Comparison of ENCODE assay signal across 11 cellular contexts in the genomic region with DNA sequence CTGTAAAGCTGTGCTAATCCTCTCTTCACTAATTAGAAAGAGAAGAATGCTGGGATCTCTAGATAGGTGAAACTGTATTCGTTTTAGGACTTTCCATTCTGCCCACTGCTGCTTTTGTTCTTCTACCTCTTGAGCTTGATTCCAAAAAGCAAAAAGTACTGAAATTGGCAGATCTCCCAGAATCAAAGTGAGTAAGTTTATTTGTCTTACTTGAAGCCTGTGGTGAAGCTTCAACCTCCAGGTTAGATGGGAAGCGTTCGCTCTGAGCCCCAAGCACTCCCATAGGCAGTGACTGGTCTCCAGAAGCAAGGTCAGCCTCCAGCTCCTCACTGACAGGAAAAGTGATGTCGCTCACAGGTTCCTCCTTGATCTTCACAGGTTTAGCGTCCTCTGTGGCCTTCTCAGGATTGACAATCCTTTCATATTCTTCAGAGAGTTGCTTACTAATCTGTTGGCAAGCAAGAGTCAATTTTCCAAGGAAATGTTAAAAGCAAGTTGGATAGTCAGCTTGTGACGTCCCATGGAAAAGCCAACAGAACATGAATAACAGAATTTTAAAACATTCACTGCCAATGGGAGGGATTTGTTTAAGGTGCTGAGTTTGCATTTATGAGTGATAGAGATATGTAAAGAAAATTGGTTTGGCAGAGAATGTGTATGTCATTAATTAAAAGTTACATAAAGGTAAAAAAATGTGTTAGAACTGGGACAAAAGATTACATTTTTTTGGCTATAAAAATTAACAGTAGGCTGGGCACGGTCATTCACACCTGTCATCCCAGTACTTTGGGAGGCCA. TPM values are rescaled to one million over a fixed set of nuclear protein-coding genes. Genes with fewer than 3 reads are reported as not detected.
DNase-seq lines count a peak whose midpoint lies in the region; ATAC-seq and TF ChIP-seq lines count a peak whose summit lies in the region.
"Had no signal": no experiment of that assay in that cellular context is flagged by ENCODE, and none has a peak within 500 bp of the region (broad histone marks: within the 10 kb centered on the region; RNA-seq: fewer than 3 reads in every experiment).

No MANE protein-coding gene starts in this region.

- H3K4me3 Mint-ChIP-seq in H9, result no peak overlapping the region
- no peak overlapping the region for H3K4me3 Mint-ChIP-seq in immature natural killer cell

- peaks cover 10 to 14% of the 10 kb centered on the region in 2 experiments for H3K4me1 Mint-ChIP-seq in H9
- peaks cover 4 to 13% of the 10 kb centered on the region in 2 donors for H3K4me1 Mint-ChIP-seq in immature natural killer cell

- H3K18ac ChIP-seq in H9 (ENCODE audit: insufficient read length, low read depth, low read length), result no peak overlapping the region

- H3K27ac Mint-ChIP-seq in H9, result peak overlapping the region in 2 of 3 experiments; percentile 55 to 96; a peak in 3 of 7 replicates
- H3K27ac Mint-ChIP-seq in immature natural killer cell, result no peak overlapping the region

- no peak overlapping the region for H3K23ac ChIP-seq in H9 (ENCODE audit: insufficient read length, low read depth, low read length)

- no peak overlapping the region for H3K9ac ChIP-seq in H9 (ENCODE audit: extremely low read depth, insufficient read length, low read length)

- no peaks in the 10 kb centered on the region for H3K27me3 Mint-ChIP-seq in H9 (ENCODE audit: low read depth)
- peaks cover 0 to 3% (median 0%) of the 10 kb centered on the region in 3 donors for H3K27me3 Mint-ChIP-seq in immature natural killer cell (ENCODE audit: low read depth in 3 of 3)

- TF ChIP-seq CTCF in H9 (conservative IDR thresholded peaks at IDR 0.05) (no peak), WERI-Rb-1 (IDR thresholded peaks at IDR 0.05; ENCODE audit: low read depth, low read length) (0 out of 2 replicates have a peak, but pooled peaks have one; percentile 19)

- no peaks in the 10 kb centered on the region for H3K4me1 ChIP-seq in H9 (ENCODE audit: insufficient read depth, low read length)
- H3K4me1 ChIP-seq: prostate gland had no signal

- no peak overlapping the region for H2AK5ac ChIP-seq in H9 (ENCODE audit: insufficient read length, low read length)

- ATAC-seq in left lobe of liver, result peak; percentile 82
- no peak for ATAC-seq in HG03439 (IDR thresholded peaks at IDR 0.05; ENCODE audit: unreplicated experiment)
- ATAC-seq: left cardiac atrium had no signal

- no peak overlapping the region for H2BK5ac ChIP-seq in H9 (ENCODE audit: insufficient read length, low read length)

- H2BK120ac ChIP-seq in H9 (ENCODE audit: low read depth, low read length, poor library complexity, severe bottlenecking), result no peak overlapping the region

- no peak overlapping the region for H3K4ac ChIP-seq in H9 (ENCODE audit: low read depth, low read length)

- H3K27ac ChIP-seq in H9 (ENCODE audit: insufficient read length, low read depth, low read length) (no peak overlapping the region), WERI-Rb-1 (peak overlapping the region; percentile 52)
- H3K27ac ChIP-seq: prostate gland had no signal

- no peaks in the 10 kb centered on the region for H4K20me1 ChIP-seq in H9 (ENCODE audit: control insufficient read depth, insufficient read depth, insufficient read length)

- H4K8ac ChIP-seq in H9 (replicated peaks; ENCODE audit: insufficient read length, low read depth, low read length), result no peak overlapping the region

- no peak overlapping the region for H2BK15ac ChIP-seq in H9 (ENCODE audit: low read depth, low read length)

- H3K27me3 ChIP-seq in H9 (ENCODE audit: insufficient read depth, low read length) (no peaks in the 10 kb centered on the region), WERI-Rb-1 (ENCODE audit: insufficient read depth, low read depth, severe bottlenecking) (no peaks in the 10 kb centered on the region)

- H3K14ac ChIP-seq in H9 (ENCODE audit: insufficient read depth, low read length), result no peak overlapping the region

- no peaks in the 10 kb centered on the region for H3K9me3 Mint-ChIP-seq in H9
- no peaks in the 10 kb centered on the region for H3K9me3 Mint-ChIP-seq in immature natural killer cell

- no peak overlapping the region for H3T11ph ChIP-seq in H9 (ENCODE audit: low read length)

- no peaks in the 10 kb centered on the region for H3K23me2 ChIP-seq in H9 (ENCODE audit: insufficient read length, low read depth, low read length, poor library complexity, severe bottlenecking)

- no peaks in the 10 kb centered on the region for H3K79me1 ChIP-seq in H9 (ENCODE audit: insufficient read depth, low read depth, low read length, poor library complexity, severe bottlenecking)

- no peak overlapping the region for H4K5ac ChIP-seq in H9 (ENCODE audit: insufficient read length, low read depth, low read length)

- no peak overlapping the region for H2AFZ ChIP-seq in H9 (ENCODE audit: low read length)

- no peaks in the 10 kb centered on the region for H3K9me3 ChIP-seq in H9 (ENCODE audit: control insufficient read depth, low read depth, low read length)
- no peaks in the 10 kb centered on the region for H3K9me3 ChIP-seq in WERI-Rb-1 (ENCODE audit: severe bottlenecking)
- H3K9me3 ChIP-seq: prostate gland had no signal

- DNase-seq in H9, result no peak
- peak; percentile 38 for DNase-seq in WERI-Rb-1
- no peak for DNase-seq in left lobe of liver (ENCODE audit: low spot score)
- DNase-seq in immature natural killer cell, result no peak
- DNase-seq in COLO829 (ENCODE audit: low spot score), result no peak
- DNase-seq: activated naive CD4-positive, alpha-beta T cell treated with anti-CD3 and anti-CD28 coated beads, Interleukin-2, amount 50 U/mL, for 16 hours; Calu3; erythroblast; left cardiac atrium had no signal

- H4K91ac ChIP-seq in H9 (ENCODE audit: insufficient read length, low read depth, low read length), result no peak overlapping the region

- H3K36me3 ChIP-seq in WERI-Rb-1, result peaks cover 83% of the 10 kb centered on the region

- no CpG with 5 or more reads among the region's 7 CpGs for WGBS in H9 (ENCODE audit: extremely low coverage, insufficient read length, low lambda C conversion rate)

- H3K4me3 ChIP-seq in WERI-Rb-1 (ENCODE audit: low read depth, low read length), result no peak overlapping the region
- H3K4me3 ChIP-seq: prostate gland had no signal

- H3K79me2 ChIP-seq in H9 (ENCODE audit: insufficient read depth, low read length), result no peaks in the 10 kb centered on the region

- no peak overlapping the region for H2BK20ac ChIP-seq in H9 (ENCODE audit: low read depth, low read length, poor library complexity, severe bottlenecking)

- no peak overlapping the region for H3K56ac ChIP-seq in H9 (ENCODE audit: insufficient read length, low read depth, low read length)

- H3K4me2 ChIP-seq in H9 (ENCODE audit: insufficient read depth, insufficient read length, low read length), result no peak overlapping the region

- H2BK12ac ChIP-seq in H9 (ENCODE audit: insufficient read length, low read depth, low read length), result no peak overlapping the region

- H3K36me3 Mint-ChIP-seq in H9 (ENCODE audit: insufficient read depth in 1 of 3, low read depth in 3 of 3) (peaks cover 13 to 72% (median 65%) of the 10 kb centered on the region in 3 experiments; a peak in 6 of 7 replicates), immature natural killer cell (peaks cover 35 to 61% (median 43%) of the 10 kb centered on the region in 3 donors)

RNA-seq across cellular contexts. Expression of gene SUPT7L, which starts 8.1 kb away (rescaled TPM):
- total RNA-seq in H9 (2021) (28.9 and 30.4 TPM in 2 replicates), left lobe of liver (12.2 TPM)
- 10 to 100 TPM; 16.1 to 26.5 (median 17.6) TPM for polyA plus RNA-seq in immature natural killer cell

RNA-seq across cellular contexts. Expression of gene SLC4A1AP, which starts 8.3 kb away (rescaled TPM):
- total RNA-seq in H9 (2021) (18.8 and 20.8 TPM in 2 replicates), left lobe of liver (7.6 TPM)
- 10 to 100 TPM; 23.9 to 29.6 (median 27.6) TPM for polyA plus RNA-seq in immature natural killer cell

RNA-seq across cellular contexts. Expression of gene GPN1, which starts 26.5 kb away (rescaled TPM):
- total RNA-seq in H9 (2021) (45.5 and 48.5 TPM in 2 replicates), left lobe of liver (8.6 TPM)
- polyA plus RNA-seq in immature natural killer cell, result 100 to 1,000 TPM in 1 of 3 donors, 10 to 100 TPM in 2; 89.9 to 125 (median 92.1) TPM

RNA-seq across cellular contexts. Expression of gene CCDC121, which starts 26.5 kb away (rescaled TPM):
- 1.2 and 1.6 TPM in 2 replicates for total RNA-seq in H9 (2021)
- 1.2 TPM for total RNA-seq in left lobe of liver
- polyA plus RNA-seq in immature natural killer cell, result 1 to 10 TPM in 2 of 3 donors, not detected in 1; 1.1 to 2.9 TPM

Comparison
In these comparisons a context has a peak if more than half of its experiments do, and no peak if none do; other contexts are left out.
1. H3K27ac Mint-ChIP-seq: peak in H9 (2 of 3); none in immature natural killer cell (0 of 6).